18 cellular contexts compared by ENCODE assay signal in genomic region chr7:118642396-118642795, GRCh38.
"Had no signal": no experiment of that assay in that cellular context is flagged by ENCODE, and none has a peak within 500 bp of the region (broad histone marks: within the 10 kb centered on the region; RNA-seq: fewer than 3 reads in every experiment).

No MANE protein-coding gene starts in this region.

- H3K27me3 ChIP-seq: foreskin keratinocyte, neutrophil, sigmoid colon, stomach, transverse colon had no signal

- H3K9me3 ChIP-seq: lower lobe of right lung, neutrophil, sigmoid colon, stomach, thoracic aorta, transverse colon had no signal

- H3K4me3 ChIP-seq: left ventricle myocardium inferior, lower lobe of right lung, sigmoid colon, skin epidermis, stomach, thoracic aorta, transverse colon had no signal

- DNase-seq: effector memory CD8-positive, alpha-beta T cell; foreskin keratinocyte; kidney; left cardiac atrium; left ventricle myocardium inferior; lower lobe of right lung; naive thymus-derived CD4-positive, alpha-beta T cell; nephron progenitor cell; sigmoid colon; stimulated activated CD4-positive, alpha-beta T cell treated with anti-CD3 and anti-CD28 coated beads, Interleukin-2, amount 100 ng/mL, for 24 hours; stimulated activated naive CD4-positive, alpha-beta T cell; stomach; substantia nigra; transverse colon had no signal

- H3K27ac ChIP-seq: epithelial cell of prostate, foreskin keratinocyte, left ventricle myocardium inferior, lower lobe of right lung, neutrophil, sigmoid colon, skin epidermis, stomach, thoracic aorta, transverse colon had no signal

- H3K36me3 ChIP-seq: left ventricle myocardium inferior, lower lobe of right lung, neutrophil, sigmoid colon, stomach, thoracic aorta, transverse colon had no signal

- H3K4me1 ChIP-seq: foreskin keratinocyte, left ventricle myocardium inferior, lower lobe of right lung, sigmoid colon, stomach, transverse colon had no signal
